Comparison of ENCODE assay signal across 8 cellular contexts in genomic region chr17:50541402-50541915, GRCh38. TPM values are rescaled to one million over a fixed set of nuclear protein-coding genes. Genes with fewer than 3 reads are reported as not detected.
DNase-seq lines count a peak whose midpoint lies in the region; TF ChIP-seq lines count a peak whose summit lies in the region.

No MANE protein-coding gene starts in this region.

- WGBS in esophagus muscularis mucosa: 60% methylated on average over 8 of the region's 25 CpGs

- H3K4me1 ChIP-seq in ES-I3 (ENCODE audit: insufficient read depth, low read length): peaks cover 30% of the 10 kb centered on the region
- H3K4me1 ChIP-seq in esophagus muscularis mucosa: peaks cover 19 to 25% (median 22%) of the 10 kb centered on the region in 4 donors
- peaks cover 4% of the 10 kb centered on the region for H3K4me1 ChIP-seq in rectal smooth muscle tissue (ENCODE audit: control insufficient read depth, insufficient read depth, low read length)

- H3K9ac ChIP-seq in ES-I3 (ENCODE audit: low read depth, low read length) (peak overlapping the region; percentile 78), rectal smooth muscle tissue (ENCODE audit: low read length) (peak overlapping the region; percentile 8)

- intact Hi-C loops in esophagus muscularis mucosa (cut with DNase I): loop anchor here (10.0 kb wide), 1 partner anchor 413 kb away; no protein-coding TSS in a partner anchor

- H3K27me3 ChIP-seq in esophagus muscularis mucosa (no peaks in the 10 kb centered on the region), rectal smooth muscle tissue (ENCODE audit: control insufficient read depth, insufficient read depth, low read length) (no peaks in the 10 kb centered on the region)

- no peak for TF ChIP-seq CTCF in RWPE1 (conservative IDR thresholded peaks at IDR 0.05; ENCODE audit: low read depth)
- no peak for TF ChIP-seq CTCF in esophagus muscularis mucosa (IDR thresholded peaks at IDR 0.05)

- H3K4me3 ChIP-seq in esophagus muscularis mucosa: peak overlapping the region; percentile 60 to 77 (median 68)
- peak overlapping the region; percentile 76 for H3K4me3 ChIP-seq in rectal smooth muscle tissue (ENCODE audit: low read length)

- no peak for TF ChIP-seq POLR2A in esophagus muscularis mucosa (IDR thresholded peaks at IDR 0.05; ENCODE audit: low read depth)

- TF ChIP-seq EP300 in esophagus muscularis mucosa (IDR thresholded peaks at IDR 0.05): no peak

- CTCF ChIA-PET in RWPE1 (lab: Yijun Ruan, JAX): interaction anchor here (0.6 to 1.9 kb wide), 6 partner anchors 10 to 271 kb away, joined by 3 to 9 read pairs (median 4); partner anchors contain the start of gene LRRC59

- POLR2A ChIA-PET in RWPE1 (lab: Yijun Ruan, JAX; ENCODE audit: low non-redundant PET): interaction anchor here (1.0 kb wide), 1 partner anchor 54 kb away, joined by 3 read pairs; no protein-coding TSS in a partner anchor

- H3K36me3 ChIP-seq in ES-I3 (ENCODE audit: insufficient read depth, low read length): no peaks in the 10 kb centered on the region
- H3K36me3 ChIP-seq in esophagus muscularis mucosa: peaks cover 0 to 18% (median 0%) of the 10 kb centered on the region in 4 donors
- H3K36me3 ChIP-seq in rectal smooth muscle tissue (ENCODE audit: control insufficient read depth, insufficient read depth, low read length): no peaks in the 10 kb centered on the region

- no peak for DNase-seq in RWPE1 (ENCODE audit: low spot score)
- no peak for DNase-seq in esophagus muscularis mucosa (ENCODE audit: extremely low spot score)
- no peak for DNase-seq in HuH-7.5 (ENCODE audit: low spot score)
- DNase-seq in COLO829 (ENCODE audit: low spot score): no peak
- DNase-seq in activated CD4-positive, alpha-beta T cell treated with anti-CD3 and anti-CD28 coated beads for 4 hours: no peak
- no peak for DNase-seq in Kasumi-1 (lab: John Stamatoyannopoulos, UW)

- no peaks in the 10 kb centered on the region for H3K9me3 ChIP-seq in ES-I3 (ENCODE audit: control insufficient read depth, insufficient read depth, low read length)
- H3K9me3 ChIP-seq in esophagus muscularis mucosa: no peaks in the 10 kb centered on the region

- peak overlapping the region; percentile 83 for H3K27ac ChIP-seq in RWPE1
- H3K27ac ChIP-seq in esophagus muscularis mucosa (replicated peaks in 1 of 4): peak overlapping the region; percentile 64 to 78 (median 68)
- H3K27ac ChIP-seq in rectal smooth muscle tissue (ENCODE audit: low read depth, low read length): peak overlapping the region; percentile 59

RNA-seq across cellular contexts. Expression of gene SPATA20, which starts 5.5 kb away (rescaled TPM):
- total RNA-seq in esophagus muscularis mucosa: 10 to 100 TPM; 44.1 to 64.4 (median 54.6) TPM

RNA-seq across cellular contexts. Expression of gene EPN3, which starts 8.9 kb away (rescaled TPM):
- total RNA-seq in esophagus muscularis mucosa: not detected

RNA-seq across cellular contexts. Expression of gene CACNA1G, which starts 19.1 kb away (rescaled TPM):
- total RNA-seq in esophagus muscularis mucosa: under 1 TPM in 3 of 4 donors, not detected in 1; 0.39 to 0.63 (median 0.50) TPM

RNA-seq across cellular contexts. Expression of gene MYCBPAP, which starts 33.2 kb away (rescaled TPM):
- total RNA-seq in esophagus muscularis mucosa: 1 to 10 TPM in 2 of 4 donors, under 1 TPM in 1, not detected in 1; 0.33 to 1.6 (median 1.2) TPM
